Comparison of ENCODE assay signal across 1 cellular context in the genomic region with DNA sequence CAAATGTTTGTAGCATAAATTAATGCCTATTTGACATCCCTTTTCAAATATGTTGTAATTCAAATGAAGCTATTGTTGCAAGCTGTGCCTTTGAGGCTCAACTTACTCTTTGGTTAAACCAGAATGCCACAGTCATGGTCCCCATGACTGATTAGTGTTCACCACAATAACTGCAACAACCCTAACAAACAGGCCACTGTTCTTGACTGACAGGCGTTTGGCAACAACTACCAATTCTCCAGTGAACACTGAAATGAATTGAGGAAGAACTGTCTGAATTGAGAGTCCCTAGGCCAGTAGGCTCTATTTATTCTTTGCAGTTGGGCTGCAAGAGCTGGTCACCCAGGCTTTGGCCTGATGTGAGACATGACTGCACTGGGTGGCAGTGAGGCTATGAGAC.
TF ChIP-seq lines count a peak whose summit lies in the region.

No MANE protein-coding gene starts in this region.

TF ChIP-seq in K562, 482 proteins besides CTCF, POLR2A, EP300 and RAD21 (continued from another document):
- TF ChIP-seq, protein P1, sequence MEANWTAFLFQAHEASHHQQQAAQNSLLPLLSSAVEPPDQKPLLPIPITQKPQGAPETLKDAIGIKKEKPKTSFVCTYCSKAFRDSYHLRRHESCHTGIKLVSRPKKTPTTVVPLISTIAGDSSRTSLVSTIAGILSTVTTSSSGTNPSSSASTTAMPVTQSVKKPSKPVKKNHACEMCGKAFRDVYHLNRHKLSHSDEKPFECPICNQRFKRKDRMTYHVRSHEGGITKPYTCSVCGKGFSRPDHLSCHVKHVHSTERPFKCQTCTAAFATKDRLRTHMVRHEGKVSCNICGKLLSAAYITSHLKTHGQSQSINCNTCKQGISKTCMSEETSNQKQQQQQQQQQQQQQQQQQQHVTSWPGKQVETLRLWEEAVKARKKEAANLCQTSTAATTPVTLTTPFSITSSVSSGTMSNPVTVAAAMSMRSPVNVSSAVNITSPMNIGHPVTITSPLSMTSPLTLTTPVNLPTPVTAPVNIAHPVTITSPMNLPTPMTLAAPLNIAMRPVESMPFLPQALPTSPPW (CRISPR knock-in tag; IDR thresholded peaks at IDR 0.05) = no peak
- no peak for TF ChIP-seq SMARCA4 (IDR thresholded peaks at IDR 0.05)
- TF ChIP-seq CBX3 (IDR thresholded peaks at IDR 0.05; ENCODE audit: borderline replicate concordance in 1 of 2, low read length in 2 of 2) = no peak; a peak in 1 of 3 replicates
- no peak for TF ChIP-seq SREBF2 (CRISPR knock-in tag; IDR thresholded peaks at IDR 0.05)
- no peak for TF ChIP-seq HMG20B (CRISPR knock-in tag; IDR thresholded peaks at IDR 0.05)
- TF ChIP-seq FOXK2 (conservative IDR thresholded peaks at IDR 0.05 in 1 of 2, IDR thresholded peaks at IDR 0.05 in 1 of 2; ENCODE audit: low read depth in 2 of 2) = peak in 1 of 2 experiments; percentile 50; a peak in 2 of 4 replicates
- TF ChIP-seq, protein P2, sequence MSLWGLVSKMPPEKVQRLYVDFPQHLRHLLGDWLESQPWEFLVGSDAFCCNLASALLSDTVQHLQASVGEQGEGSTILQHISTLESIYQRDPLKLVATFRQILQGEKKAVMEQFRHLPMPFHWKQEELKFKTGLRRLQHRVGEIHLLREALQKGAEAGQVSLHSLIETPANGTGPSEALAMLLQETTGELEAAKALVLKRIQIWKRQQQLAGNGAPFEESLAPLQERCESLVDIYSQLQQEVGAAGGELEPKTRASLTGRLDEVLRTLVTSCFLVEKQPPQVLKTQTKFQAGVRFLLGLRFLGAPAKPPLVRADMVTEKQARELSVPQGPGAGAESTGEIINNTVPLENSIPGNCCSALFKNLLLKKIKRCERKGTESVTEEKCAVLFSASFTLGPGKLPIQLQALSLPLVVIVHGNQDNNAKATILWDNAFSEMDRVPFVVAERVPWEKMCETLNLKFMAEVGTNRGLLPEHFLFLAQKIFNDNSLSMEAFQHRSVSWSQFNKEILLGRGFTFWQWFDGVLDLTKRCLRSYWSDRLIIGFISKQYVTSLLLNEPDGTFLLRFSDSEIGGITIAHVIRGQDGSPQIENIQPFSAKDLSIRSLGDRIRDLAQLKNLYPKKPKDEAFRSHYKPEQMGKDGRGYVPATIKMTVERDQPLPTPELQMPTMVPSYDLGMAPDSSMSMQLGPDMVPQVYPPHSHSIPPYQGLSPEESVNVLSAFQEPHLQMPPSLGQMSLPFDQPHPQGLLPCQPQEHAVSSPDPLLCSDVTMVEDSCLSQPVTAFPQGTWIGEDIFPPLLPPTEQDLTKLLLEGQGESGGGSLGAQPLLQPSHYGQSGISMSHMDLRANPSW (CRISPR knock-in tag; IDR thresholded peaks at IDR 0.05) = 0 out of 2 replicates have a peak, but pooled peaks have one; percentile 22
- TF ChIP-seq ZKSCAN3 (CRISPR knock-in tag; IDR thresholded peaks at IDR 0.05) = no peak
- TF ChIP-seq HOXB6 (CRISPR knock-in tag; IDR thresholded peaks at IDR 0.05; ENCODE audit: borderline replicate concordance) = no peak
- TF ChIP-seq, protein P3, sequence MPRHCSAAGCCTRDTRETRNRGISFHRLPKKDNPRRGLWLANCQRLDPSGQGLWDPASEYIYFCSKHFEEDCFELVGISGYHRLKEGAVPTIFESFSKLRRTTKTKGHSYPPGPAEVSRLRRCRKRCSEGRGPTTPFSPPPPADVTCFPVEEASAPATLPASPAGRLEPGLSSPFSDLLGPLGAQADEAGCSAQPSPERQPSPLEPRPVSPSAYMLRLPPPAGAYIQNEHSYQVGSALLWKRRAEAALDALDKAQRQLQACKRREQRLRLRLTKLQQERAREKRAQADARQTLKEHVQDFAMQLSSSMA (CRISPR knock-in tag; IDR thresholded peaks at IDR 0.05) = no peak
- TF ChIP-seq DIDO1 (tag; IDR thresholded peaks at IDR 0.05; ENCODE audit: low read depth) = no peak
- TF ChIP-seq PHB2 (IDR thresholded peaks at IDR 0.05; ENCODE audit: low read depth) = no peak
- no peak for TF ChIP-seq ZNF583 (CRISPR knock-in tag; IDR thresholded peaks at IDR 0.05)
- TF ChIP-seq HCFC1 (IDR thresholded peaks at IDR 0.05; ENCODE audit: low read depth, low read length) = no peak
- TF ChIP-seq KLF10 (CRISPR knock-in tag; IDR thresholded peaks at IDR 0.05) = no peak
- TF ChIP-seq, protein P4, sequence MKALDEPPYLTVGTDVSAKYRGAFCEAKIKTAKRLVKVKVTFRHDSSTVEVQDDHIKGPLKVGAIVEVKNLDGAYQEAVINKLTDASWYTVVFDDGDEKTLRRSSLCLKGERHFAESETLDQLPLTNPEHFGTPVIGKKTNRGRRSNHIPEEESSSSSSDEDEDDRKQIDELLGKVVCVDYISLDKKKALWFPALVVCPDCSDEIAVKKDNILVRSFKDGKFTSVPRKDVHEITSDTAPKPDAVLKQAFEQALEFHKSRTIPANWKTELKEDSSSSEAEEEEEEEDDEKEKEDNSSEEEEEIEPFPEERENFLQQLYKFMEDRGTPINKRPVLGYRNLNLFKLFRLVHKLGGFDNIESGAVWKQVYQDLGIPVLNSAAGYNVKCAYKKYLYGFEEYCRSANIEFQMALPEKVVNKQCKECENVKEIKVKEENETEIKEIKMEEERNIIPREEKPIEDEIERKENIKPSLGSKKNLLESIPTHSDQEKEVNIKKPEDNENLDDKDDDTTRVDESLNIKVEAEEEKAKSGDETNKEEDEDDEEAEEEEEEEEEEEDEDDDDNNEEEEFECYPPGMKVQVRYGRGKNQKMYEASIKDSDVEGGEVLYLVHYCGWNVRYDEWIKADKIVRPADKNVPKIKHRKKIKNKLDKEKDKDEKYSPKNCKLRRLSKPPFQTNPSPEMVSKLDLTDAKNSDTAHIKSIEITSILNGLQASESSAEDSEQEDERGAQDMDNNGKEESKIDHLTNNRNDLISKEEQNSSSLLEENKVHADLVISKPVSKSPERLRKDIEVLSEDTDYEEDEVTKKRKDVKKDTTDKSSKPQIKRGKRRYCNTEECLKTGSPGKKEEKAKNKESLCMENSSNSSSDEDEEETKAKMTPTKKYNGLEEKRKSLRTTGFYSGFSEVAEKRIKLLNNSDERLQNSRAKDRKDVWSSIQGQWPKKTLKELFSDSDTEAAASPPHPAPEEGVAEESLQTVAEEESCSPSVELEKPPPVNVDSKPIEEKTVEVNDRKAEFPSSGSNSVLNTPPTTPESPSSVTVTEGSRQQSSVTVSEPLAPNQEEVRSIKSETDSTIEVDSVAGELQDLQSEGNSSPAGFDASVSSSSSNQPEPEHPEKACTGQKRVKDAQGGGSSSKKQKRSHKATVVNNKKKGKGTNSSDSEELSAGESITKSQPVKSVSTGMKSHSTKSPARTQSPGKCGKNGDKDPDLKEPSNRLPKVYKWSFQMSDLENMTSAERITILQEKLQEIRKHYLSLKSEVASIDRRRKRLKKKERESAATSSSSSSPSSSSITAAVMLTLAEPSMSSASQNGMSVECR (CRISPR knock-in tag; IDR thresholded peaks at IDR 0.05) = no peak
- no peak for TF ChIP-seq ZFP30 (CRISPR knock-in tag; IDR thresholded peaks at IDR 0.05; ENCODE audit: borderline replicate concordance)
- TF ChIP-seq PCBP1 (IDR thresholded peaks at IDR 0.05; ENCODE audit: low read depth, low read length, poor library complexity, severe bottlenecking) = no peak
- no peak for TF ChIP-seq MEF2D (tag; conservative IDR thresholded peaks at IDR 0.05; ENCODE audit: low read depth)
- 0 out of 2 replicates have a peak, but pooled peaks have one; percentile 42 for TF ChIP-seq LCOR (CRISPR knock-in tag; IDR thresholded peaks at IDR 0.05)
- TF ChIP-seq ZNF780A (CRISPR knock-in tag; IDR thresholded peaks at IDR 0.05) = no peak
- TF ChIP-seq, protein P5, sequence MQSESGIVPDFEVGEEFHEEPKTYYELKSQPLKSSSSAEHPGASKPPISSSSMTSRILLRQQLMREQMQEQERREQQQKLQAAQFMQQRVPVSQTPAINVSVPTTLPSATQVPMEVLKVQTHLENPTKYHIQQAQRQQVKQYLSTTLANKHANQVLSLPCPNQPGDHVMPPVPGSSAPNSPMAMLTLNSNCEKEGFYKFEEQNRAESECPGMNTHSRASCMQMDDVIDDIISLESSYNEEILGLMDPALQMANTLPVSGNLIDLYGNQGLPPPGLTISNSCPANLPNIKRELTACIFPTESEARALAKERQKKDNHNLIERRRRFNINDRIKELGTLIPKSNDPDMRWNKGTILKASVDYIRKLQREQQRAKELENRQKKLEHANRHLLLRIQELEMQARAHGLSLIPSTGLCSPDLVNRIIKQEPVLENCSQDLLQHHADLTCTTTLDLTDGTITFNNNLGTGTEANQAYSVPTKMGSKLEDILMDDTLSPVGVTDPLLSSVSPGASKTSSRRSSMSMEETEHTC (IDR thresholded peaks at IDR 0.05) = no peak
